In the genomic region with DNA sequence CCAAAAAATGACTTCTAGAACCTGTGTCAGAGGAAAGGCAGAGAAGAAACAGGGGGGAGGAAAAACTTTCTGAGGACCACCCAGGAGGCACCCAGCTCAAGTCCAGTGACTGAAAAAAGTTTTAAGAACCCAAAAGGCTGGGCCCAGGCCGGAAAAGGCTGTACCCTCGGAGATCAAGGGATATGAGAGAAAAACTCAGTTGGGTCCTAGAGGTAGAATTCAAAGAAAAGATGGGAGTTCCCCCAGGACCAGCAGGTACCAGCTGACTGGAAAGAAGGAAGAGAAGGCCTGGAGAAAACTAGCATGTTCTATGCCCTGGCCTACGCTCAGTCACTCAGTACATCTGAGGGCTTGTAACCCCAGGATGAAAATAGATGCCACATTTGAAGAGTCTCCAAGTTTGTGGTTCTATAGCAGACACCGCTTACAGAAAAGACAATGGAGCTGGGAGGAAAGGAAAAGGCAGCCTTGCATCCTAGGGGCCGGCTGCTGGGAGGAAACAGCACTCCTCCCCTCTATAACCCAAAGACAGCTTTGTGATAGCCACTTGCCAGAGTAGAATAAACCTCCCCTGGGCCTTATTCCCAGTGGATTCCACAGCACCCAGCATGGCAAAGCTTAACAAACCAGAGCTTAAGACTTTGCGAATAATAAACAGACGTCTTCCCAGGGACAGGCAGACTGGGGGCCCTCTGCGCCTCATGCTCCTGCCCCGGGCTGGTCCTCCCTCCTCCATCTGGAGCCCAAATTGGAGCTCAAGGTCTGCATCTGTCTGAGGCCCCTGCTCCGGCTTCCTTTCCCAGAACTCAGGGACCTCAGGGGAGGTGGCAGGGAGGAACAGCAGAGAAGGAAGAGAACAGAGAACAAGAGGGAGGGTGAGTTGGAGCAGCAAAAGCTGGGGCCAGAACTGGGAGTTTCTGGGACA, we compare ENCODE assay signal across 11 cellular contexts. TPM values are rescaled to one million over a fixed set of nuclear protein-coding genes. Genes with fewer than 3 reads are reported as not detected.
DNase-seq lines count a peak whose midpoint lies in the region; ATAC-seq and TF ChIP-seq lines count a peak whose summit lies in the region.
"Had no signal": no experiment of that assay in that cellular context is flagged by ENCODE, and none has a peak within 500 bp of the region (broad histone marks: within the 10 kb centered on the region; RNA-seq: fewer than 3 reads in every experiment).

No MANE protein-coding gene starts in this region.

- H3K9me3 ChIP-seq in stomach = no peaks in the 10 kb centered on the region

- H3K36me3 ChIP-seq in stomach = peaks cover 0 to 31% (median 7%) of the 10 kb centered on the region in 4 donors

- H3K4me3 ChIP-seq in stomach = peak overlapping the region in 1 of 4 donors; percentile 9

- H3K27me3 Mint-ChIP-seq in T-helper 2 cell treated with Interferon-gamma antibody and Interleukin-4, amounts not matched to agents 5 μg/mL and 100 μg/mL, for 36 hours (ENCODE audit: low read depth) = no peaks in the 10 kb centered on the region
- no peaks in the 10 kb centered on the region for H3K27me3 Mint-ChIP-seq in activated naive CD8-positive, alpha-beta T cell treated with anti-CD3 and anti-CD28 coated beads for 36 hours
- H3K27me3 Mint-ChIP-seq in immature natural killer cell (ENCODE audit: low read depth in 3 of 3) (peaks cover 0 to 4% (median 2%) of the 10 kb centered on the region in 3 donors), CD14-positive monocyte (ENCODE audit: low read depth in 3 of 3) (no peaks in the 10 kb centered on the region)

- no peaks in the 10 kb centered on the region for H3K9me3 Mint-ChIP-seq in T-helper 2 cell treated with Interferon-gamma antibody and Interleukin-4, amounts not matched to agents 5 μg/mL and 100 μg/mL, for 36 hours
- no peaks in the 10 kb centered on the region for H3K9me3 Mint-ChIP-seq in activated naive CD8-positive, alpha-beta T cell treated with anti-CD3 and anti-CD28 coated beads for 36 hours
- H3K9me3 Mint-ChIP-seq in immature natural killer cell = no peaks in the 10 kb centered on the region
- no peaks in the 10 kb centered on the region for H3K9me3 Mint-ChIP-seq in CD14-positive monocyte
- H3K9me3 Mint-ChIP-seq: nephron progenitor cell had no signal

- peaks cover 71% of the 10 kb centered on the region for H3K4me1 Mint-ChIP-seq in T-helper 2 cell treated with Interferon-gamma antibody and Interleukin-4, amounts not matched to agents 5 μg/mL and 100 μg/mL, for 36 hours (ENCODE audit: low read depth)
- H3K4me1 Mint-ChIP-seq in activated naive CD8-positive, alpha-beta T cell treated with anti-CD3 and anti-CD28 coated beads for 36 hours = peaks cover 81% of the 10 kb centered on the region
- peaks cover 84 to 94% of the 10 kb centered on the region in 2 donors for H3K4me1 Mint-ChIP-seq in immature natural killer cell
- peaks cover 57% of the 10 kb centered on the region for H3K4me1 Mint-ChIP-seq in CD14-positive monocyte

- ATAC-seq in GM18861 (IDR thresholded peaks at IDR 0.05; ENCODE audit: unreplicated experiment) = no peak

- no peak for TF ChIP-seq POLR2A in stomach (IDR thresholded peaks at IDR 0.05)

- TF ChIP-seq EP300 in stomach (IDR thresholded peaks at IDR 0.05) = no peak

- peak overlapping the region; percentile 92 for H3K27ac Mint-ChIP-seq in T-helper 2 cell treated with Interferon-gamma antibody and Interleukin-4, amounts not matched to agents 5 μg/mL and 100 μg/mL, for 36 hours
- H3K27ac Mint-ChIP-seq in activated naive CD8-positive, alpha-beta T cell treated with anti-CD3 and anti-CD28 coated beads for 36 hours = peak overlapping the region; percentile 95
- H3K27ac Mint-ChIP-seq in immature natural killer cell (peak overlapping the region; percentile 82 to 95 (median 88)), CD14-positive monocyte (peak overlapping the region in 2 of 7 donors; percentile 46 to 79)
- H3K27ac Mint-ChIP-seq: nephron progenitor cell had no signal

- peak overlapping the region; percentile 0 to 65 (median 55) for H3K27ac ChIP-seq in stomach

- no peak for DNase-seq in T-helper 2 cell treated with Interferon-gamma antibody and Interleukin-4, amounts not matched to agents 5 μg/mL and 100 μg/mL, for 36 hours (ENCODE audit: low spot score)
- no peak for DNase-seq in T-helper 2 cell
- DNase-seq in activated naive CD8-positive, alpha-beta T cell treated with anti-CD3 and anti-CD28 coated beads for 36 hours = no peak
- DNase-seq in immature natural killer cell = no peak
- DNase-seq in stomach = no peak
- DNase-seq in CD14-positive monocyte (ENCODE audit: low spot score) = no peak
- DNase-seq in RPMI8226 = no peak
- DNase-seq: NCI-H1092, nephron progenitor cell, SHP77 treated with DMSO at 0.1 percent for 48 hours had no signal

- peaks cover 12% of the 10 kb centered on the region for H3K36me3 Mint-ChIP-seq in T-helper 2 cell treated with Interferon-gamma antibody and Interleukin-4, amounts not matched to agents 5 μg/mL and 100 μg/mL, for 36 hours (ENCODE audit: low read depth)
- H3K36me3 Mint-ChIP-seq in activated naive CD8-positive, alpha-beta T cell treated with anti-CD3 and anti-CD28 coated beads for 36 hours = peaks cover 14% of the 10 kb centered on the region
- H3K36me3 Mint-ChIP-seq in immature natural killer cell (peaks cover 0 to 18% (median 0%) of the 10 kb centered on the region in 3 donors), CD14-positive monocyte (peaks cover 0 to 3% of the 10 kb centered on the region in 2 donors)

- H3K4me1 ChIP-seq in stomach = peaks cover 59 to 80% (median 72%) of the 10 kb centered on the region in 4 donors

- peak overlapping the region; percentile 82 for H3K4me3 Mint-ChIP-seq in T-helper 2 cell treated with Interferon-gamma antibody and Interleukin-4, amounts not matched to agents 5 μg/mL and 100 μg/mL, for 36 hours
- H3K4me3 Mint-ChIP-seq in activated naive CD8-positive, alpha-beta T cell treated with anti-CD3 and anti-CD28 coated beads for 36 hours = peak overlapping the region; percentile 78
- H3K4me3 Mint-ChIP-seq in immature natural killer cell (peak overlapping the region; percentile 80 to 99 (median 98)), CD14-positive monocyte (peak overlapping the region in 1 of 2 donors; percentile 76)
- H3K4me3 Mint-ChIP-seq: nephron progenitor cell had no signal

- intact Hi-C loops in stomach (cut with DNase I; ENCODE audit: low total_unique reads) = loop anchor here (10.0 kb wide), 2 partner anchors 107 to 257 kb away; partner anchors contain the start of genes PRICKLE4 and TOMM6
- intact Hi-C loops in CD14-positive monocyte (cut with micrococcal nuclease) = loop anchor here (5.0 kb wide), 3 partner anchors 104 to 259 kb away; partner anchors contain the start of gene PRICKLE4 (in 1 of the 2)

- 45 to 75% (median 70%) methylated on average over 9 to 10 of the region's 10 CpGs for WGBS in stomach, 5 donors

- H3K27me3 ChIP-seq in stomach = no peaks in the 10 kb centered on the region

- no peak for TF ChIP-seq CTCF in stomach (IDR thresholded peaks at IDR 0.05)
- no peak for TF ChIP-seq CTCF in CD14-positive monocyte (IDR thresholded peaks at IDR 0.05)

RNA-seq across cellular contexts. Expression of gene TAF8, which starts 8.9 kb away (rescaled TPM):
- 10 to 100 TPM; 40.4 to 45.1 TPM for total RNA-seq in activated naive CD8-positive, alpha-beta T cell treated with anti-CD3 and anti-CD28 coated beads for 36 hours
- polyA plus RNA-seq in immature natural killer cell (10 to 100 TPM in 2 of 3 donors, 1 to 10 TPM in 1; 8.5 to 23.0 (median 14.6) TPM), stomach (10 to 100 TPM; 10.7 to 13.4 (median 11.6) TPM), CD14-positive monocyte (10 to 100 TPM; 13.1 to 16.6 TPM)
- total RNA-seq in stomach = 10 to 100 TPM in 4 of 5 donors, 1 to 10 TPM in 1; 3.8 to 24.6 (median 21.4) TPM
